ENCODE assay signal across 17 cellular contexts in genomic region chr2:109342451-109342850, GRCh38.
A peak's percentile ranks its signal among the peaks of the same experiment; 100 is the strongest.
DNase-seq lines count a peak whose midpoint lies in the region; ATAC-seq and TF ChIP-seq lines count a peak whose summit lies in the region.
"Had no signal": no experiment of that assay in that cellular context is flagged by ENCODE, and none has a peak within 500 bp of the region (broad histone marks: within the 10 kb centered on the region; RNA-seq: fewer than 3 reads in every experiment).

No MANE protein-coding gene starts in this region.

- ATAC-seq in activated CD8-positive, alpha-beta memory T cell treated with anti-CD3 and anti-CD28 coated beads, Interleukin-2, amount 10 ng/mL, durations not matched to agents 7 days and 5 days: no peak
- ATAC-seq: CD8-positive, alpha-beta T cell; K562 had no signal

- H3K56ac ChIP-seq in mesendoderm (ENCODE audit: low read length): no peak overlapping the region

- no peak overlapping the region for H4K5ac ChIP-seq in mesendoderm (ENCODE audit: low read length)

- no peak overlapping the region for H4K91ac ChIP-seq in neuronal stem cell (ENCODE audit: low read depth, low read length, poor library complexity)

- no peaks in the 10 kb centered on the region for H3K9me3 Mint-ChIP-seq in activated CD8-positive, alpha-beta memory T cell treated with anti-CD3 and anti-CD28 coated beads, Interleukin-2, amount 10 ng/mL, durations not matched to agents 7 days and 5 days (ENCODE audit: low read depth)
- peaks cover 4 to 18% (median 11%) of the 10 kb centered on the region in 5 experiments for H3K9me3 Mint-ChIP-seq in brain
- H3K9me3 Mint-ChIP-seq: CD8-positive, alpha-beta T cell had no signal

- peaks cover 0 to 10% of the 10 kb centered on the region in 2 donors for H3K4me1 ChIP-seq in neuronal stem cell (ENCODE audit: control insufficient read depth in 2 of 2, insufficient read depth in 1 of 2, low read depth in 1 of 2, low read length in 2 of 2)
- no peaks in the 10 kb centered on the region for H3K4me1 ChIP-seq in mesendoderm (ENCODE audit: control insufficient read depth, low read depth, low read length)

- H3K4me2 ChIP-seq in neuronal stem cell (ENCODE audit: insufficient read depth, low read length, poor library complexity, severe bottlenecking): no peak overlapping the region
- H3K4me2 ChIP-seq in mesendoderm (ENCODE audit: low read length): no peak overlapping the region

- H3K36me3 ChIP-seq in neuronal stem cell (replicated peaks in 1 of 2; ENCODE audit: control insufficient read depth in 2 of 2, insufficient read depth in 2 of 2, low read length in 2 of 2): no peaks in the 10 kb centered on the region
- no peaks in the 10 kb centered on the region for H3K36me3 ChIP-seq in mesendoderm (ENCODE audit: control insufficient read depth, insufficient read depth, low read length)

- H2BK15ac ChIP-seq in neuronal stem cell (ENCODE audit: low read length) (no peak overlapping the region), mesendoderm (replicated peaks; ENCODE audit: low read depth) (no peak overlapping the region)

- H3K4me3 ChIP-seq in neuronal stem cell (ENCODE audit: low read length in 2 of 2) (no peak overlapping the region), mesendoderm (ENCODE audit: low read length) (no peak overlapping the region)
- H3K4me3 ChIP-seq: GM23248, K562 had no signal

- H3K4me1 Mint-ChIP-seq in activated CD8-positive, alpha-beta memory T cell treated with anti-CD3 and anti-CD28 coated beads, Interleukin-2, amount 10 ng/mL, durations not matched to agents 7 days and 5 days: peaks cover 20% of the 10 kb centered on the region
- peaks cover 78% of the 10 kb centered on the region for H3K4me1 Mint-ChIP-seq in brain
- H3K4me1 Mint-ChIP-seq: B cell, CD14-positive monocyte had no signal

- CTCF ChIA-PET in activated CD8-positive, alpha-beta memory T cell treated with anti-CD3 and anti-CD28 coated beads, Interleukin-2, amount 10 ng/mL, durations not matched to agents 7 days and 5 days (lab: Charles Lee): no interaction called here

- DNase-seq in activated CD8-positive, alpha-beta memory T cell treated with anti-CD3 and anti-CD28 coated beads, Interleukin-2, amount 10 ng/mL, durations not matched to agents 7 days and 5 days: peak; percentile 29
- no peak for DNase-seq in activated CD8-positive, alpha-beta memory T cell treated with anti-CD3 and anti-CD28 coated beads, Interleukin-2, amount 50 U/mL, for 4 hours
- DNase-seq in neuronal stem cell (ENCODE audit: low spot score) (no peak), mesendoderm (no peak), GOT3 (lab: John Stamatoyannopoulos, UW) (no peak)
- DNase-seq in stimulated activated CD4-positive, alpha-beta T cell treated with anti-CD3 and anti-CD28 coated beads, Interleukin-4, amount 100 ng/mL, for 1 hour: no peak
- DNase-seq: ACHN; CD8-positive, alpha-beta T cell; COR-L47; DMS153; GF-D8; GM23248; H7 had no signal

- peaks cover 66% of the 10 kb centered on the region for H3K27me3 Mint-ChIP-seq in activated CD8-positive, alpha-beta memory T cell treated with anti-CD3 and anti-CD28 coated beads, Interleukin-2, amount 10 ng/mL, durations not matched to agents 7 days and 5 days
- H3K27me3 Mint-ChIP-seq in brain: no peaks in the 10 kb centered on the region

- H3K79me1 ChIP-seq in neuronal stem cell (ENCODE audit: low read depth, low read length) (no peaks in the 10 kb centered on the region), mesendoderm (ENCODE audit: low read length) (no peaks in the 10 kb centered on the region)

- no peaks in the 10 kb centered on the region for H3K36me3 Mint-ChIP-seq in activated CD8-positive, alpha-beta memory T cell treated with anti-CD3 and anti-CD28 coated beads, Interleukin-2, amount 10 ng/mL, durations not matched to agents 7 days and 5 days
- H3K36me3 Mint-ChIP-seq in brain: peaks cover 11% of the 10 kb centered on the region
- H3K36me3 Mint-ChIP-seq: CD14-positive monocyte; CD8-positive, alpha-beta T cell had no signal

- H3K18ac ChIP-seq in neuronal stem cell (ENCODE audit: low read length) (peak overlapping the region; percentile 6), mesendoderm (ENCODE audit: low read length) (no peak overlapping the region)

- H2AK5ac ChIP-seq in neuronal stem cell (ENCODE audit: low read depth, low read length) (peak overlapping the region; percentile 47), mesendoderm (ENCODE audit: low read length) (no peak overlapping the region)

- H4K8ac ChIP-seq in neuronal stem cell (ENCODE audit: low read depth, low read length) (no peak overlapping the region), mesendoderm (ENCODE audit: low read depth, low read length) (no peak overlapping the region)

- no peak overlapping the region for H2BK12ac ChIP-seq in neuronal stem cell (ENCODE audit: low read length)

- H3K23ac ChIP-seq in neuronal stem cell (ENCODE audit: low read depth, low read length, poor library complexity) (no peak overlapping the region), mesendoderm (ENCODE audit: low read length) (no peak overlapping the region)

- no peak for TF ChIP-seq CTCF in brain (conservative IDR thresholded peaks at IDR 0.05)

- H3K27me3 ChIP-seq in neuronal stem cell (ENCODE audit: control insufficient read depth in 3 of 3, insufficient read depth in 3 of 3, low read depth in 1 of 3, low read length in 3 of 3) (no peaks in the 10 kb centered on the region), mesendoderm (ENCODE audit: insufficient read depth, low read length, poor library complexity) (no peaks in the 10 kb centered on the region)

- H3K4me3 Mint-ChIP-seq in activated CD8-positive, alpha-beta memory T cell treated with anti-CD3 and anti-CD28 coated beads, Interleukin-2, amount 10 ng/mL, durations not matched to agents 7 days and 5 days: no peak overlapping the region
- H3K4me3 Mint-ChIP-seq in brain: no peak overlapping the region
- H3K4me3 Mint-ChIP-seq: B cell; CD14-positive monocyte; CD8-positive, alpha-beta T cell had no signal

- no peak overlapping the region for H3K27ac Mint-ChIP-seq in activated CD8-positive, alpha-beta memory T cell treated with anti-CD3 and anti-CD28 coated beads, Interleukin-2, amount 10 ng/mL, durations not matched to agents 7 days and 5 days
- H3K27ac Mint-ChIP-seq in brain: peak overlapping the region; percentile 48 to 91 (median 69)
- H3K27ac Mint-ChIP-seq: B cell; CD8-positive, alpha-beta T cell had no signal

- no peak overlapping the region for H3K14ac ChIP-seq in neuronal stem cell (ENCODE audit: low read length)

- H2BK5ac ChIP-seq in neuronal stem cell (ENCODE audit: low read length): no peak overlapping the region
- no peak overlapping the region for H2BK5ac ChIP-seq in mesendoderm (ENCODE audit: low read length)

- no peak overlapping the region for H2BK120ac ChIP-seq in neuronal stem cell (ENCODE audit: low read depth, low read length)
- H2BK120ac ChIP-seq in mesendoderm (ENCODE audit: low read depth, low read length): no peak overlapping the region

- H3K79me2 ChIP-seq in mesendoderm (ENCODE audit: control insufficient read depth, insufficient read depth, low read length): no peaks in the 10 kb centered on the region

- H3K4ac ChIP-seq in neuronal stem cell (ENCODE audit: low read length) (no peak overlapping the region), mesendoderm (ENCODE audit: low read depth, low read length) (no peak overlapping the region)

- no peak overlapping the region for H2AFZ ChIP-seq in neuronal stem cell (ENCODE audit: low read length)
- H2AFZ ChIP-seq: GM23248 had no signal

- no CpG with 5 or more reads among the region's 14 CpGs for WGBS in neuronal stem cell (ENCODE audit: extremely low coverage in 2 of 2, insufficient read length in 2 of 2, insufficient replicate concordance in 1 of 2), 2 donors
- WGBS in mesendoderm (ENCODE audit: extremely low coverage, insufficient coverage, low lambda C conversion rate): no CpG with 5 or more reads among the region's 14 CpGs

- H3K9ac ChIP-seq in neuronal stem cell (ENCODE audit: low read depth, low read length, poor library complexity) (no peak overlapping the region), mesendoderm (ENCODE audit: low read length) (no peak overlapping the region)
- H3K9ac ChIP-seq: GM23248 had no signal

- H3K27ac ChIP-seq in neuronal stem cell (replicated peaks; ENCODE audit: low read length) (no peak overlapping the region), mesendoderm (ENCODE audit: low read depth, low read length) (no peak overlapping the region)
- H3K27ac ChIP-seq: GM23248 had no signal

- H3K9me3 ChIP-seq in neuronal stem cell (replicated peaks in 1 of 2; ENCODE audit: control insufficient read depth in 2 of 2, insufficient read depth in 1 of 2, low read depth in 1 of 2, low read length in 2 of 2): peaks cover 7 to 13% of the 10 kb centered on the region in 2 donors
